Comparison of ENCODE assay signal across 18 cellular contexts in the genomic region with DNA sequence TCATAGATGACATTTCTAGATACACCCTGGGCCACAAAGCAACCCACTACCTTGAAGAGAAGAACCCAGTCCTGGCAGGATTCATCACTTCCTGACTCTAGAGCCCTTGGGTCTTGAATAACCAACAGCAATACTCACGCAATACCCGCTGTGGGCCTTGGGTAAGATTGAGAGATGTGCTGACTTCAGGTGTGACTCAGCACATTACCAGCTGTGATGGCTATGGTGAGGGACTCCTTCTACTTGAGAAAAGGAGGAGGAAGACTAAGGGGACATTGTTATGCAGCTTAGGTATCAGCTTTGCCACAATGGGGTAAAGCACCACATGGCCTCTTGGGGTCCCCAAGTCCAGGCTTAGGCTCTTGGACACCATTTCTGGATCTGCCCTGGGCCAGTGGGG. TPM values are rescaled to one million over a fixed set of nuclear protein-coding genes. Genes with fewer than 3 reads are reported as not detected.
A peak's percentile ranks its signal among the peaks of the same experiment; 100 is the strongest.
DNase-seq lines count a peak whose midpoint lies in the region; ATAC-seq, FAIRE-seq and TF ChIP-seq lines count a peak whose summit lies in the region.
"Had no signal": no experiment of that assay in that cellular context is flagged by ENCODE, and none has a peak within 500 bp of the region (broad histone marks: within the 10 kb centered on the region; RNA-seq: fewer than 3 reads in every experiment).

No MANE protein-coding gene starts in this region.

- no peak for TF ChIP-seq POLR2A in A549 (IDR thresholded peaks at IDR 0.05; ENCODE audit: low read length)

- in situ Hi-C loops in GM23248 (cut with MboI): no loop called here

- no peak overlapping the region for H2AFZ ChIP-seq in GM23248

- H3K4me2 ChIP-seq in A549 (no peak overlapping the region), GM23248 (ENCODE audit: unreplicated experiment) (no peak overlapping the region)
- H3K4me2 ChIP-seq: KMS-11 had no signal

- no peak overlapping the region for H3K27ac Mint-ChIP-seq in Calu3 (ENCODE audit: unreplicated experiment)
- H3K27ac Mint-ChIP-seq: activated T-helper 2 cell treated with anti-CD3 and anti-CD28 coated beads, Interferon-gamma antibody, Interleukin-2, Interleukin-4, amounts not matched to agents 10 μg/mL and 5 μg/mL and 100 μg/mL, durations not matched to agents 14 hours and 24 hours and 36 hours; effector memory CD8-positive, alpha-beta T cell; naive B cell had no signal

- H3K4me3 Mint-ChIP-seq in Calu3 (ENCODE audit: low read depth, unreplicated experiment): no peak overlapping the region
- H3K4me3 Mint-ChIP-seq: effector memory CD8-positive, alpha-beta T cell; naive B cell had no signal

- no peaks in the 10 kb centered on the region for H3K27me3 ChIP-seq in GM23248 (replicated peaks; ENCODE audit: insufficient read depth)
- H3K27me3 ChIP-seq: heart right ventricle, uterus had no signal

- no peak for TF ChIP-seq CTCF in A549 (IDR thresholded peaks at IDR 0.05)
- no peak for TF ChIP-seq CTCF in Calu3 (IDR thresholded peaks at IDR 0.05; ENCODE audit: unreplicated experiment)

- H3K9me3 ChIP-seq in A549: no peaks in the 10 kb centered on the region
- H3K9me3 ChIP-seq in GM23248 (ENCODE audit: low read depth): no peaks in the 10 kb centered on the region

- no peaks in the 10 kb centered on the region for H3K79me2 ChIP-seq in GM23248 (ENCODE audit: insufficient read depth)

- H3K9me3 Mint-ChIP-seq in Calu3 (ENCODE audit: low read depth, unreplicated experiment): peaks cover 4% of the 10 kb centered on the region
- H3K9me3 Mint-ChIP-seq: effector memory CD8-positive, alpha-beta T cell had no signal

- H3K27ac ChIP-seq in A549 (peak overlapping the region; percentile 13 to 31; a peak in 4 of 6 replicates), GM23248 (no peak overlapping the region)
- H3K27ac ChIP-seq: heart right ventricle, KMS-11, uterus had no signal

- H3K9ac ChIP-seq in GM23248: no peak overlapping the region
- H3K9ac ChIP-seq: KMS-11 had no signal

- no peaks in the 10 kb centered on the region for H4K20me1 ChIP-seq in GM23248 (ENCODE audit: insufficient read depth)

- peaks cover 4% of the 10 kb centered on the region; the same call in 2 of the 3 replicates for H3K4me1 ChIP-seq in A549
- no peaks in the 10 kb centered on the region for H3K4me1 ChIP-seq in GM23248 (ENCODE audit: insufficient read depth)
- H3K4me1 ChIP-seq: heart right ventricle, uterus had no signal

- H3K9me2 ChIP-seq in GM23248 (ENCODE audit: insufficient read depth): no peaks in the 10 kb centered on the region

- no peaks in the 10 kb centered on the region for H3F3A ChIP-seq in GM23248 (ENCODE audit: insufficient read depth)

- H3K4me1 Mint-ChIP-seq in Calu3 (ENCODE audit: low read depth, unreplicated experiment): peaks cover 12% of the 10 kb centered on the region

- CTCF ChIA-PET in A549 (lab: Yijun Ruan, JAX): interaction anchor here (0.6 to 2.3 kb wide), 2 partner anchors 15 to 714 kb away, joined by 5 to 12 read pairs; a partner anchor contains a TSS
- CTCF ChIA-PET in Calu3 (lab: Charles Lee): no interaction called here
- CTCF ChIA-PET in HEK293T (lab: Yijun Ruan, JAX): no interaction called here

- ATAC-seq in A549: peak in 1 of 2 experiments; percentile 50; a peak in 2 of 6 replicates
- ATAC-seq: effector memory CD8-positive, alpha-beta T cell; heart right ventricle had no signal

- no peak for FAIRE-seq in A549 (lab: Jason Lieb, UNC)
- FAIRE-seq: GM12891 had no signal

- no peaks in the 10 kb centered on the region for H3K36me3 ChIP-seq in GM23248 (ENCODE audit: low read depth)
- H3K36me3 ChIP-seq: uterus had no signal

- no peaks in the 10 kb centered on the region for H3K27me3 Mint-ChIP-seq in Calu3 (ENCODE audit: unreplicated experiment)
- H3K27me3 Mint-ChIP-seq: effector memory CD8-positive, alpha-beta T cell; naive B cell had no signal

- H3K4me3 ChIP-seq in A549 (no peak overlapping the region), GM23248 (no peak overlapping the region)
- H3K4me3 ChIP-seq: heart right ventricle, uterus had no signal

- no peak for TF ChIP-seq EP300 in A549 (IDR thresholded peaks at IDR 0.05)

- H3K36me3 Mint-ChIP-seq in Calu3 (ENCODE audit: insufficient read depth, unreplicated experiment): no peaks in the 10 kb centered on the region

- DNase-seq in A549 (ENCODE audit: low read depth in 1 of 2, low spot score in 1 of 2): peak in 1 of 2 experiments; percentile 49
- DNase-seq in GM23248: peak; percentile 18
- DNase-seq in RPMI8226: peak; percentile 30
- peak; percentile 19 for DNase-seq in fibroblast of gingiva (ENCODE audit: low read depth)
- DNase-seq in Calu3: no peak
- DNase-seq in globus pallidus (ENCODE audit: low spot score): no peak
- DNase-seq in NCI-H1092 treated with DMSO at 0.1 percent for 48 hours (lab: John Stamatoyannopoulos, UW): no peak
- no peak for DNase-seq in HEK293T (ENCODE audit: extremely low spot score)
- DNase-seq: activated CD4-positive, alpha-beta T cell treated with anti-CD3 and anti-CD28 coated beads for 4 hours; DMS79; effector memory CD8-positive, alpha-beta T cell; heart right ventricle; naive B cell; NCI-H2107; uterus had no signal

- BruUV-seq in Calu3 (replicated peaks; lab: Mats Ljungman, UMichigan): no TSS peak

- intact Hi-C loops in Calu3 (cut with micrococcal nuclease; ENCODE audit: unreplicated experiment): no loop called here

- no peak for TF ChIP-seq RAD21 in A549 (conservative IDR thresholded peaks at IDR 0.05 in 1 of 2, IDR thresholded peaks at IDR 0.05 in 1 of 2)

- WGBS in A549 (ENCODE audit: missing lambda C conversion rate): 96% methylated on average over 2 of the region's 2 CpGs
- 90 to 91% methylated on average over 2 of the region's 2 CpGs for WGBS in GM23248 (ENCODE audit: low coverage in 1 of 2, low lambda C conversion rate in 2 of 2, missing lambda C conversion rate in 2 of 2), 2 experiments

- POLR2A ChIA-PET in A549 (lab: Yijun Ruan, JAX) (no interaction called here), HEK293T (lab: Yijun Ruan, JAX) (interaction anchor here (0.5 kb wide), 1 partner anchor 44 kb away, joined by 4 read pairs; no protein-coding TSS in a partner anchor)

TF ChIP-seq in A549, 52 proteins besides CTCF, POLR2A, EP300 and RAD21 (continues in another document):
- no peak for TF ChIP-seq ZSCAN20 (CRISPR knock-in tag; IDR thresholded peaks at IDR 0.05)
- no peak for TF ChIP-seq JUNB (IDR thresholded peaks at IDR 0.05)
- no peak for TF ChIP-seq BHLHE40 (IDR thresholded peaks at IDR 0.05; ENCODE audit: low read depth, low read length)
- no peak for TF ChIP-seq ZNF302 (CRISPR knock-in tag; IDR thresholded peaks at IDR 0.05)
- peak; percentile 70 for TF ChIP-seq NFE2L2 (conservative IDR thresholded peaks at IDR 0.05; ENCODE audit: low read length)

TF ChIP-seq in HEK293T, 16 proteins besides CTCF, POLR2A, EP300 and RAD21:
- no peak for TF ChIP-seq FOXA1 (IDR thresholded peaks at IDR 0.05)
- no peak for TF ChIP-seq FOXM1 (IDR thresholded peaks at IDR 0.05; ENCODE audit: borderline replicate concordance)
- TF ChIP-seq ELF4 (IDR thresholded peaks at IDR 0.05): no peak

RNA-seq across cellular contexts. Expression of a gene that starts 14.9 kb away (rescaled TPM):
- polyA plus RNA-seq in A549 (2011; rRNA removed) (9.3 and 11.1 TPM in 2 replicates), A549 (2017; fragmentation: RNase III; extraction: RNeasy Plus Mini Kit Qiagen cat#74134 plus additional on column Dnase treatment) (7.7 to 8.3 TPM (median 7.9 TPM) in 3 replicates), GM23248 (2016; fragmentation: Nextera tagmentation; extraction: Ambion mirVana) (4.6 and 4.7 TPM in 2 replicates)
- 3.5 and 3.6 TPM in 2 replicates for polyA plus RNA-seq in A549 (2012; cell fraction: cytosol; rRNA removed)
- 1.3 and 4.8 TPM in 2 replicates for polyA plus RNA-seq in A549 (2012; cell fraction: nucleus; rRNA removed)
- 1.6 and 1.7 TPM in 2 replicates for polyA minus RNA-seq in A549 (2011; rRNA and poly(A)+ RNA removed)
- total RNA-seq in GM23248 (2014; rRNA removed; shearing (Covaris generic)): 2.1 and 3.9 TPM in 2 replicates
- 6.6 and 9.5 TPM in 2 replicates for total RNA-seq in Calu3 (2022)

RNA-seq across cellular contexts. Expression of a gene that starts 46.3 kb away (rescaled TPM):
- polyA plus RNA-seq in A549 (2011; rRNA removed) (11.1 and 14.8 TPM in 2 replicates), A549 (2017; fragmentation: RNase III; extraction: RNeasy Plus Mini Kit Qiagen cat#74134 plus additional on column Dnase treatment) (2.1 to 2.2 TPM (median 2.1 TPM) in 3 replicates), GM23248 (2016; fragmentation: Nextera tagmentation; extraction: Ambion mirVana) (not detected in 2 replicates)
- polyA plus RNA-seq in A549 (2012; cell fraction: cytosol; rRNA removed): 2.4 and 2.5 TPM in 2 replicates
- 2.3 and 2.6 TPM in 2 replicates for polyA plus RNA-seq in A549 (2012; cell fraction: nucleus; rRNA removed)
- polyA minus RNA-seq in A549 (2011; rRNA and poly(A)+ RNA removed): 26.0 and 30.0 TPM in 2 replicates
- under 0.01 TPM in 1 of 2 replicates, not detected in the other for total RNA-seq in GM23248 (2014; rRNA removed; shearing (Covaris generic))
- total RNA-seq in Calu3 (2022): 11.6 and 13.4 TPM in 2 replicates

Comparison
In these comparisons a context has a peak if more than half of its experiments do, and no peak if none do; other contexts are left out.
1. DNase-seq: peak in GM23248 (single experiment), RPMI8226 (single experiment) and fibroblast of gingiva (single experiment); none in Calu3 (single experiment), globus pallidus (single experiment), NCI-H1092 treated with DMSO at 0.1 percent for 48 hours (single experiment) and HEK293T (single experiment).
2. RNA of a gene that starts 46.3 kb away (total RNA-seq): 11.6 to 13.4 TPM in Calu3; under 0.01 TPM in GM23248; every median in the first group is over 10 times any median in the second.